Comparison of ENCODE assay signal across 30 cellular contexts in genomic region chr6:8275667-8276066, GRCh38.
"Had no signal": no experiment of that assay in that cellular context is flagged by ENCODE, and none has a peak within 500 bp of the region (broad histone marks: within the 10 kb centered on the region; RNA-seq: fewer than 3 reads in every experiment).

No MANE protein-coding gene starts in this region.

- H3K4me2 ChIP-seq: neural progenitor cell, smooth muscle cell had no signal

- H3K4me1 Mint-ChIP-seq: nephron; stimulated activated memory B cell treated with anti-CD40 and anti-IgM and Interleukin-4, amounts not matched to agents 10 μg/mL and 1 μg/mL and 100 μg/mL, for 72 hours had no signal

- ATAC-seq: natural killer cell; psoas muscle; right cardiac atrium; sciatic nerve; stimulated activated memory B cell treated with anti-CD40 and anti-IgM and Interleukin-4, amounts not matched to agents 10 μg/mL and 1 μg/mL and 100 μg/mL, for 72 hours; stimulated activated naive CD8-positive, alpha-beta T cell treated with anti-CD3 and anti-CD28 coated beads, Interleukin-15, amount 100 ng/mL, for 72 hours; stimulated activated naive CD8-positive, alpha-beta T cell treated with anti-CD3 and anti-CD28 coated beads, Interleukin-15, Interleukin-2, amounts not matched to agents 100 U/mL and 50 U/mL, for 24 hours; upper lobe of right lung had no signal

- H3K9ac ChIP-seq: neural progenitor cell, parathyroid adenoma had no signal

- H3K27me3 ChIP-seq: neural progenitor cell, ovary, testis, transverse colon, upper lobe of right lung, uterus had no signal

- H3K27me3 Mint-ChIP-seq: stimulated activated naive CD8-positive, alpha-beta T cell treated with anti-CD3 and anti-CD28 coated beads, Interleukin-15, amount 100 ng/mL, for 72 hours had no signal

- H3K36me3 ChIP-seq: neural progenitor cell, ovary, spleen, suprapubic skin, tibial artery, transverse colon, upper lobe of right lung, uterus had no signal

- H3K9me3 Mint-ChIP-seq: natural killer cell; nephron; neural progenitor cell; stimulated activated memory B cell treated with anti-CD40 and anti-IgM and Interleukin-4, amounts not matched to agents 10 μg/mL and 1 μg/mL and 100 μg/mL, for 72 hours; stimulated activated naive CD8-positive, alpha-beta T cell treated with anti-CD3 and anti-CD28 coated beads, Interleukin-15, amount 100 ng/mL, for 72 hours; type B pancreatic cell had no signal

- H3K27ac Mint-ChIP-seq: natural killer cell; nephron; neural progenitor cell; progenitor cell of endocrine pancreas; stimulated activated memory B cell treated with anti-CD40 and anti-IgM and Interleukin-4, amounts not matched to agents 10 μg/mL and 1 μg/mL and 100 μg/mL, for 72 hours; type B pancreatic cell had no signal

- H2AFZ ChIP-seq: neural progenitor cell, parathyroid adenoma had no signal

- H3K27ac ChIP-seq: neural progenitor cell, ovary, parathyroid adenoma, psoas muscle, skin epidermis, spleen, suprapubic skin, testis, tibial artery, transverse colon, upper lobe of right lung, uterus had no signal

- H3K9me3 ChIP-seq: ovary, psoas muscle, spleen, suprapubic skin, testis, tibial artery, transverse colon, upper lobe of right lung, uterus had no signal

- H3K4me3 ChIP-seq: neural progenitor cell, ovary, psoas muscle, skin epidermis, smooth muscle cell, spleen, suprapubic skin, testis, tibial artery, transverse colon, upper lobe of right lung, uterus had no signal

- H3K4me3 Mint-ChIP-seq: natural killer cell; nephron; neural progenitor cell; stimulated activated memory B cell treated with anti-CD40 and anti-IgM and Interleukin-4, amounts not matched to agents 10 μg/mL and 1 μg/mL and 100 μg/mL, for 72 hours; stimulated activated naive CD8-positive, alpha-beta T cell treated with anti-CD3 and anti-CD28 coated beads, Interleukin-15, amount 100 ng/mL, for 72 hours; type B pancreatic cell had no signal

- H3K36me3 Mint-ChIP-seq: natural killer cell; neural progenitor cell; stimulated activated memory B cell treated with anti-CD40 and anti-IgM and Interleukin-4, amounts not matched to agents 10 μg/mL and 1 μg/mL and 100 μg/mL, for 72 hours had no signal

- H3K79me2 ChIP-seq: parathyroid adenoma had no signal

- DNase-seq: natural killer cell; occipital lobe; ovary; psoas muscle; right cardiac atrium; spleen; stimulated activated CD4-positive, alpha-beta T cell treated with anti-CD3 and anti-CD28 coated beads, Interleukin-12 subunit alpha, Interleukin-12 subunit beta, amount 100 ng/mL, for 4 hours; stimulated activated CD4-positive, alpha-beta T cell treated with anti-CD3 and anti-CD28 coated beads, Interleukin-1b, Interleukin-23, amount 100 ng/mL, for 48 hours; stimulated activated CD4-positive, alpha-beta T cell treated with anti-CD3 and anti-CD28 coated beads, Interleukin-4, amount 100 ng/mL, for 1 hour; stimulated activated CD4-positive, alpha-beta T cell treated with anti-CD3 and anti-CD28 coated beads, Interleukin-4, amount 100 ng/mL, for 4 hours; stimulated activated CD8-positive, alpha-beta memory T cell treated with anti-CD3 and anti-CD28 coated beads, Interleukin-4, amount 100 ng/mL, for 48 hours; stimulated activated naive CD4-positive, alpha-beta T cell; stimulated activated naive CD8-positive, alpha-beta T cell treated with anti-CD3 and anti-CD28 coated beads, Interleukin-15, amount 100 ng/mL, for 72 hours; stimulated activated naive CD8-positive, alpha-beta T cell treated with anti-CD3 and anti-CD28 coated beads, Interleukin-15, Interleukin-2, amounts not matched to agents 100 U/mL and 50 U/mL, for 24 hours; substantia nigra; testis; tibial artery; transverse colon; upper lobe of right lung; uterus had no signal

- H3K4me1 ChIP-seq: parathyroid adenoma, psoas muscle, suprapubic skin, testis, tibial artery, transverse colon, upper lobe of right lung, uterus had no signal
